In the genomic region with DNA sequence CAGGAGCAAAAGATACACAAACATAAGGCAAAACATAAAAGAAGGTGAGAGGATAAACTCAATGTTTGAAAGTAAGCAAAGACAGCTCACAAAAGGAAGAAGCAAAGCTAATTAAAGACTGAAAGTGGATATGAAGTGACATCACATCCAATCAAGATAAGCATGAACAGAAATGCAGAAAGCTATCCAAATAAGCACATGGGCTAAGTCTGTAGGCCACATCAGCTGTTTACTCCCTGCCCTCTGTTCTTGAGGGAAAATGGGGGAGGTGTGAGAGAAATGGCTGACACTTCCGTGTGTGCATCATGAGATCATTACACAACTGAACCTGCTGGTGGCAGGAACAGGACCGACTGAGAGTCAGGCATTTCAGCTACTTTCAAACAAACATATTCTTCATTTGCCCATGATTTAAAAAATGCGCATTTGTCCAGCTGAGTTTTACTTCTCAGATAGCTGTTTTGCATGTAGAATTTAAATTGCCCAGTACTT, we compare ENCODE assay signal across 1 cellular context.
TF ChIP-seq lines count a peak whose summit lies in the region.

No MANE protein-coding gene starts in this region.

TF ChIP-seq in HEK293, 187 proteins besides CTCF, POLR2A, EP300 and RAD21 (continued from another document and continues in another):
- TF ChIP-seq, protein P1, sequence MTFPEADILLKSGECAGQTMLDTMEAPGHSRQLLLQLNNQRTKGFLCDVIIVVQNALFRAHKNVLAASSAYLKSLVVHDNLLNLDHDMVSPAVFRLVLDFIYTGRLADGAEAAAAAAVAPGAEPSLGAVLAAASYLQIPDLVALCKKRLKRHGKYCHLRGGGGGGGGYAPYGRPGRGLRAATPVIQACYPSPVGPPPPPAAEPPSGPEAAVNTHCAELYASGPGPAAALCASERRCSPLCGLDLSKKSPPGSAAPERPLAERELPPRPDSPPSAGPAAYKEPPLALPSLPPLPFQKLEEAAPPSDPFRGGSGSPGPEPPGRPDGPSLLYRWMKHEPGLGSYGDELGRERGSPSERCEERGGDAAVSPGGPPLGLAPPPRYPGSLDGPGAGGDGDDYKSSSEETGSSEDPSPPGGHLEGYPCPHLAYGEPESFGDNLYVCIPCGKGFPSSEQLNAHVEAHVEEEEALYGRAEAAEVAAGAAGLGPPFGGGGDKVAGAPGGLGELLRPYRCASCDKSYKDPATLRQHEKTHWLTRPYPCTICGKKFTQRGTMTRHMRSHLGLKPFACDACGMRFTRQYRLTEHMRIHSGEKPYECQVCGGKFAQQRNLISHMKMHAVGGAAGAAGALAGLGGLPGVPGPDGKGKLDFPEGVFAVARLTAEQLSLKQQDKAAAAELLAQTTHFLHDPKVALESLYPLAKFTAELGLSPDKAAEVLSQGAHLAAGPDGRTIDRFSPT (tag by site-specific recombination; IDR thresholded peaks at IDR 0.05), result peak; percentile 66
- TF ChIP-seq, protein P2, sequence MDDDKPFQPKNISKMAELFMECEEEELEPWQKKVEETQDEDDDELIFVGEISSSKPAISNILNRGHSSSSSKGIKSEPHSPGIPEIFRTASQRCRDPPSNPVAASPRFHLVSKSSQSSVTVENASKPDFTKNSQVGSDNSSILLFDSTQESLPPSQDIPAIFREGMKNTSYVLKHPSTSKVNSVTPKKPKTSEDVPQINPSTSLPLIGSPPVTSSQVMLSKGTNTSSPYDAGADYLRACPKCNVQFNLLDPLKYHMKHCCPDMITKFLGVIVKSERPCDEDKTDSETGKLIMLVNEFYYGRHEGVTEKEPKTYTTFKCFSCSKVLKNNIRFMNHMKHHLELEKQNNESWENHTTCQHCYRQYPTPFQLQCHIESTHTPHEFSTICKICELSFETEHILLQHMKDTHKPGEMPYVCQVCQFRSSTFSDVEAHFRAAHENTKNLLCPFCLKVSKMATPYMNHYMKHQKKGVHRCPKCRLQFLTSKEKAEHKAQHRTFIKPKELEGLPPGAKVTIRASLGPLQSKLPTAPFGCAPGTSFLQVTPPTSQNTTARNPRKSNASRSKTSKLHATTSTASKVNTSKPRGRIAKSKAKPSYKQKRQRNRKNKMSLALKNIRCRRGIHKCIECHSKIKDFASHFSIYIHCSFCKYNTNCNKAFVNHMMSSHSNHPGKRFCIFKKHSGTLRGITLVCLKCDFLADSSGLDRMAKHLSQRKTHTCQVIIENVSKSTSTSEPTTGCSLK (tag by site-specific recombination; IDR thresholded peaks at IDR 0.05), result no peak
- TF ChIP-seq BCL11A (tag by site-specific recombination; IDR thresholded peaks at IDR 0.05; ENCODE audit: low read depth), result peak; percentile 27; the same call in 1 of the 2 replicates
- peak; percentile 72 for TF ChIP-seq IKZF3 (tag by site-specific recombination; IDR thresholded peaks at IDR 0.05)
- TF ChIP-seq SALL2 (tag by site-specific recombination; IDR thresholded peaks at IDR 0.05; ENCODE audit: borderline replicate concordance), result no peak
- TF ChIP-seq ZBTB17 (tag by site-specific recombination; IDR thresholded peaks at IDR 0.05), result peak; percentile 79; the same call in 1 of the 2 replicates
- TF ChIP-seq ZNF621 (tag by site-specific recombination; IDR thresholded peaks at IDR 0.05), result no peak
- TF ChIP-seq ZNF24 (tag by site-specific recombination; IDR thresholded peaks at IDR 0.05), result peak; percentile 82
- TF ChIP-seq ZNF529 (tag by site-specific recombination; IDR thresholded peaks at IDR 0.05; ENCODE audit: insufficient replicate concordance), result no peak
- 0 out of 2 replicates have a peak, but pooled peaks have one; percentile 51 for TF ChIP-seq ZNF626 (tag by site-specific recombination; IDR thresholded peaks at IDR 0.05)
- peak; percentile 71 for TF ChIP-seq ZNF600 (tag by site-specific recombination; IDR thresholded peaks at IDR 0.05)
- TF ChIP-seq ZNF558 (tag by site-specific recombination; IDR thresholded peaks at IDR 0.05), result peak; percentile 48; the same call in 1 of the 2 replicates
- TF ChIP-seq GLIS2 (tag by site-specific recombination; IDR thresholded peaks at IDR 0.05), result no peak
- peak; percentile 96 for TF ChIP-seq ZNF629 (tag by site-specific recombination; IDR thresholded peaks at IDR 0.05)
- TF ChIP-seq ZNF777 (tag by site-specific recombination; IDR thresholded peaks at IDR 0.05; ENCODE audit: borderline replicate concordance), result no peak
- TF ChIP-seq, protein P3, sequence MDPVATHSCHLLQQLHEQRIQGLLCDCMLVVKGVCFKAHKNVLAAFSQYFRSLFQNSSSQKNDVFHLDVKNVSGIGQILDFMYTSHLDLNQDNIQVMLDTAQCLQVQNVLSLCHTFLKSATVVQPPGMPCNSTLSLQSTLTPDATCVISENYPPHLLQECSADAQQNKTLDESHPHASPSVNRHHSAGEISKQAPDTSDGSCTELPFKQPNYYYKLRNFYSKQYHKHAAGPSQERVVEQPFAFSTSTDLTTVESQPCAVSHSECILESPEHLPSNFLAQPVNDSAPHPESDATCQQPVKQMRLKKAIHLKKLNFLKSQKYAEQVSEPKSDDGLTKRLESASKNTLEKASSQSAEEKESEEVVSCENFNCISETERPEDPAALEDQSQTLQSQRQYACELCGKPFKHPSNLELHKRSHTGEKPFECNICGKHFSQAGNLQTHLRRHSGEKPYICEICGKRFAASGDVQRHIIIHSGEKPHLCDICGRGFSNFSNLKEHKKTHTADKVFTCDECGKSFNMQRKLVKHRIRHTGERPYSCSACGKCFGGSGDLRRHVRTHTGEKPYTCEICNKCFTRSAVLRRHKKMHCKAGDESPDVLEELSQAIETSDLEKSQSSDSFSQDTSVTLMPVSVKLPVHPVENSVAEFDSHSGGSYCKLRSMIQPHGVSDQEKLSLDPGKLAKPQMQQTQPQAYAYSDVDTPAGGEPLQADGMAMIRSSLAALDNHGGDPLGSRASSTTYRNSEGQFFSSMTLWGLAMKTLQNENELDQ (tag by site-specific recombination; IDR thresholded peaks at IDR 0.05; ENCODE audit: low read depth), result no peak
- peak; percentile 18; the same call in 1 of the 2 replicates for TF ChIP-seq ZNF654 (tag by site-specific recombination; IDR thresholded peaks at IDR 0.05; ENCODE audit: low read depth)
- TF ChIP-seq ZNF248 (tag by site-specific recombination; IDR thresholded peaks at IDR 0.05), result no peak
- TF ChIP-seq, protein P4, sequence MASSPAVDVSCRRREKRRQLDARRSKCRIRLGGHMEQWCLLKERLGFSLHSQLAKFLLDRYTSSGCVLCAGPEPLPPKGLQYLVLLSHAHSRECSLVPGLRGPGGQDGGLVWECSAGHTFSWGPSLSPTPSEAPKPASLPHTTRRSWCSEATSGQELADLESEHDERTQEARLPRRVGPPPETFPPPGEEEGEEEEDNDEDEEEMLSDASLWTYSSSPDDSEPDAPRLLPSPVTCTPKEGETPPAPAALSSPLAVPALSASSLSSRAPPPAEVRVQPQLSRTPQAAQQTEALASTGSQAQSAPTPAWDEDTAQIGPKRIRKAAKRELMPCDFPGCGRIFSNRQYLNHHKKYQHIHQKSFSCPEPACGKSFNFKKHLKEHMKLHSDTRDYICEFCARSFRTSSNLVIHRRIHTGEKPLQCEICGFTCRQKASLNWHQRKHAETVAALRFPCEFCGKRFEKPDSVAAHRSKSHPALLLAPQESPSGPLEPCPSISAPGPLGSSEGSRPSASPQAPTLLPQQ (tag by site-specific recombination; IDR thresholded peaks at IDR 0.05), result peak; percentile 78
- no peak for TF ChIP-seq ZBTB7A (tag by site-specific recombination; IDR thresholded peaks at IDR 0.05; ENCODE audit: low read depth)
- TF ChIP-seq ZNF394 (tag by site-specific recombination; IDR thresholded peaks at IDR 0.05; ENCODE audit: borderline replicate concordance), result peak; percentile 77
- TF ChIP-seq, protein P5, sequence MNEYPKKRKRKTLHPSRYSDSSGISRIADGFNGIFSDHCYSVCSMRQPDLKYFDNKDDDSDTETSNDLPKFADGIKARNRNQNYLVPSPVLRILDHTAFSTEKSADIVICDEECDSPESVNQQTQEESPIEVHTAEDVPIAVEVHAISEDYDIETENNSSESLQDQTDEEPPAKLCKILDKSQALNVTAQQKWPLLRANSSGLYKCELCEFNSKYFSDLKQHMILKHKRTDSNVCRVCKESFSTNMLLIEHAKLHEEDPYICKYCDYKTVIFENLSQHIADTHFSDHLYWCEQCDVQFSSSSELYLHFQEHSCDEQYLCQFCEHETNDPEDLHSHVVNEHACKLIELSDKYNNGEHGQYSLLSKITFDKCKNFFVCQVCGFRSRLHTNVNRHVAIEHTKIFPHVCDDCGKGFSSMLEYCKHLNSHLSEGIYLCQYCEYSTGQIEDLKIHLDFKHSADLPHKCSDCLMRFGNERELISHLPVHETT (tag by site-specific recombination; IDR thresholded peaks at IDR 0.05), result peak; percentile 88; the same call in 1 of the 2 replicates
- no peak for TF ChIP-seq ZNF157 (tag by site-specific recombination; IDR thresholded peaks at IDR 0.05)
- TF ChIP-seq SCRT2 (tag by site-specific recombination; IDR thresholded peaks at IDR 0.05), result no peak
- TF ChIP-seq ZSCAN23 (tag by site-specific recombination; IDR thresholded peaks at IDR 0.05), result peak; percentile 78
- TF ChIP-seq GLI2 (tag by site-specific recombination; IDR thresholded peaks at IDR 0.05; ENCODE audit: borderline replicate concordance, low read depth), result no peak
- no peak for TF ChIP-seq ZNF473 (tag by site-specific recombination; IDR thresholded peaks at IDR 0.05)
- peak; percentile 46 for TF ChIP-seq SP2 (tag by site-specific recombination; IDR thresholded peaks at IDR 0.05)
- TF ChIP-seq HOXD13 (CRISPR knock-in tag; IDR thresholded peaks at IDR 0.05; ENCODE audit: borderline replicate concordance), result no peak
- peak; percentile 71 for TF ChIP-seq WT1 (tag by site-specific recombination; IDR thresholded peaks at IDR 0.05)
- TF ChIP-seq OSR2 (tag by site-specific recombination; IDR thresholded peaks at IDR 0.05), result no peak
- TF ChIP-seq ZBTB48 (tag by site-specific recombination; IDR thresholded peaks at IDR 0.05), result no peak
- TF ChIP-seq ZNF416 (tag by site-specific recombination; IDR thresholded peaks at IDR 0.05), result no peak
- TF ChIP-seq, protein P6, sequence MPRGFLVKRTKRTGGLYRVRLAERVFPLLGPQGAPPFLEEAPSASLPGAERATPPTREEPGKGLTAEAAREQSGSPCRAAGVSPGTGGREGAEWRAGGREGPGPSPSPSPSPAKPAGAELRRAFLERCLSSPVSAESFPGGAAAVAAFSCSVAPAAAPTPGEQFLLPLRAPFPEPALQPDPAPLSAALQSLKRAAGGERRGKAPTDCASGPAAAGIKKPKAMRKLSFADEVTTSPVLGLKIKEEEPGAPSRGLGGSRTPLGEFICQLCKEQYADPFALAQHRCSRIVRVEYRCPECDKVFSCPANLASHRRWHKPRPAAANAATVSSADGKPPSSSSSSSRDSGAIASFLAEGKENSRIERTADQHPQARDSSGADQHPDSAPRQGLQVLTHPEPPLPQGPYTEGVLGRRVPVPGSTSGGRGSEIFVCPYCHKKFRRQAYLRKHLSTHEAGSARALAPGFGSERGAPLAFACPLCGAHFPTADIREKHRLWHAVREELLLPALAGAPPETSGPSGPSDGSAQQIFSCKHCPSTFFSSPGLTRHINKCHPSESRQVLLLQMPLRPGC (tag by site-specific recombination; IDR thresholded peaks at IDR 0.05), result peak; percentile 63; the same call in 1 of the 2 replicates
- TF ChIP-seq ZNF585B (tag by site-specific recombination; IDR thresholded peaks at IDR 0.05), result no peak
- no peak for TF ChIP-seq ZFP41 (tag by site-specific recombination; IDR thresholded peaks at IDR 0.05; ENCODE audit: borderline replicate concordance)
- TF ChIP-seq, protein P7, sequence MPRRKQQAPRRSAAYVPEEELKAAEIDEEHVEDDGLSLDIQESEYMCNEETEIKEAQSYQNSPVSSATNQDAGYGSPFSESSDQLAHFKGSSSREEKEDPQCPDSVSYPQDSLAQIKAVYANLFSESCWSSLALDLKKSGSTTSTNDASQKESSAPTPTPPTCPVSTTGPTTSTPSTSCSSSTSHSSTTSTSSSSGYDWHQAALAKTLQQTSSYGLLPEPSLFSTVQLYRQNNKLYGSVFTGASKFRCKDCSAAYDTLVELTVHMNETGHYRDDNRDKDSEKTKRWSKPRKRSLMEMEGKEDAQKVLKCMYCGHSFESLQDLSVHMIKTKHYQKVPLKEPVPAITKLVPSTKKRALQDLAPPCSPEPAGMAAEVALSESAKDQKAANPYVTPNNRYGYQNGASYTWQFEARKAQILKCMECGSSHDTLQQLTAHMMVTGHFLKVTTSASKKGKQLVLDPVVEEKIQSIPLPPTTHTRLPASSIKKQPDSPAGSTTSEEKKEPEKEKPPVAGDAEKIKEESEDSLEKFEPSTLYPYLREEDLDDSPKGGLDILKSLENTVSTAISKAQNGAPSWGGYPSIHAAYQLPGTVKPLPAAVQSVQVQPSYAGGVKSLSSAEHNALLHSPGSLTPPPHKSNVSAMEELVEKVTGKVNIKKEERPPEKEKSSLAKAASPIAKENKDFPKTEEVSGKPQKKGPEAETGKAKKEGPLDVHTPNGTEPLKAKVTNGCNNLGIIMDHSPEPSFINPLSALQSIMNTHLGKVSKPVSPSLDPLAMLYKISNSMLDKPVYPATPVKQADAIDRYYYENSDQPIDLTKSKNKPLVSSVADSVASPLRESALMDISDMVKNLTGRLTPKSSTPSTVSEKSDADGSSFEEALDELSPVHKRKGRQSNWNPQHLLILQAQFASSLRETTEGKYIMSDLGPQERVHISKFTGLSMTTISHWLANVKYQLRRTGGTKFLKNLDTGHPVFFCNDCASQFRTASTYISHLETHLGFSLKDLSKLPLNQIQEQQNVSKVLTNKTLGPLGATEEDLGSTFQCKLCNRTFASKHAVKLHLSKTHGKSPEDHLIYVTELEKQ (tag by site-specific recombination; IDR thresholded peaks at IDR 0.05; ENCODE audit: borderline replicate concordance), result peak; percentile 79; the same call in 1 of the 2 replicates
- TF ChIP-seq, protein P8, sequence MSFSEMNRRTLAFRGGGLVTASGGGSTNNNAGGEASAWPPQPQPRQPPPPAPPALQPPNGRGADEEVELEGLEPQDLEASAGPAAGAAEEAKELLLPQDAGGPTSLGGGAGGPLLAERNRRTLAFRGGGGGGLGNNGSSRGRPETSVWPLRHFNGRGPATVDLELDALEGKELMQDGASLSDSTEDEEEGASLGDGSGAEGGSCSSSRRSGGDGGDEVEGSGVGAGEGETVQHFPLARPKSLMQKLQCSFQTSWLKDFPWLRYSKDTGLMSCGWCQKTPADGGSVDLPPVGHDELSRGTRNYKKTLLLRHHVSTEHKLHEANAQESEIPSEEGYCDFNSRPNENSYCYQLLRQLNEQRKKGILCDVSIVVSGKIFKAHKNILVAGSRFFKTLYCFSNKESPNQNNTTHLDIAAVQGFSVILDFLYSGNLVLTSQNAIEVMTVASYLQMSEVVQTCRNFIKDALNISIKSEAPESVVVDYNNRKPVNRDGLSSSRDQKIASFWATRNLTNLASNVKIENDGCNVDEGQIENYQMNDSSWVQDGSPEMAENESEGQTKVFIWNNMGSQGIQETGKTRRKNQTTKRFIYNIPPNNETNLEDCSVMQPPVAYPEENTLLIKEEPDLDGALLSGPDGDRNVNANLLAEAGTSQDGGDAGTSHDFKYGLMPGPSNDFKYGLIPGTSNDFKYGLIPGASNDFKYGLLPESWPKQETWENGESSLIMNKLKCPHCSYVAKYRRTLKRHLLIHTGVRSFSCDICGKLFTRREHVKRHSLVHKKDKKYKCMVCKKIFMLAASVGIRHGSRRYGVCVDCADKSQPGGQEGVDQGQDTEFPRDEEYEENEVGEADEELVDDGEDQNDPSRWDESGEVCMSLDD (tag by site-specific recombination; IDR thresholded peaks at IDR 0.05), result no peak
- peak; percentile 49 for TF ChIP-seq SETDB1 (IDR thresholded peaks at IDR 0.05; ENCODE audit: insufficient read length, low read length)
